Comparison of ENCODE assay signal across 20 cellular contexts in genomic region chr22:43298062-43298801, GRCh38. TPM values are rescaled to one million over a fixed set of nuclear protein-coding genes. Genes with fewer than 3 reads are reported as not detected.
A peak's percentile ranks its signal among the peaks of the same experiment; 100 is the strongest.
DNase-seq lines count a peak whose midpoint lies in the region; ATAC-seq and TF ChIP-seq lines count a peak whose summit lies in the region.
"Had no signal": no experiment of that assay in that cellular context is flagged by ENCODE, and none has a peak within 500 bp of the region (broad histone marks: within the 10 kb centered on the region; RNA-seq: fewer than 3 reads in every experiment).

No MANE protein-coding gene starts in this region.

- peak; percentile 10 for DNase-seq in NCI-H2171 treated with DMSO at 0.1 percent for 48 hours (lab: John Stamatoyannopoulos, UW)
- no peak for DNase-seq in NCI-H2171 (lab: John Stamatoyannopoulos, UW)
- DNase-seq in esophagus squamous epithelium (lab: John Stamatoyannopoulos, UW) = no peak
- DNase-seq in neural progenitor cell (ENCODE audit: low spot score) = peak; percentile 22
- no peak for DNase-seq in vagina (ENCODE audit: extremely low spot score in 2 of 2)
- DNase-seq in CD8-positive, alpha-beta T cell = no peak
- DNase-seq in NCI-H1092 (lab: John Stamatoyannopoulos, UW) = no peak
- DNase-seq: 8988T, activated B cell treated with CpG ODN at 0.5 μM for 24 hours, C1 segment of cervical spinal cord, caudate nucleus, DMS 273 treated with DMSO at 0.1 percent for 48 hours, mucosa of descending colon, NCI-H146, NCI-H345, nucleus accumbens, right lobe of liver had no signal

- peaks cover 11 to 66% (median 35%) of the 10 kb centered on the region in 3 donors for H3K4me1 ChIP-seq in esophagus squamous epithelium
- H3K4me1 ChIP-seq in neural progenitor cell = peaks cover 38% of the 10 kb centered on the region
- peaks cover 37% of the 10 kb centered on the region for H3K4me1 ChIP-seq in vagina
- no peaks in the 10 kb centered on the region for H3K4me1 ChIP-seq in CD8-positive, alpha-beta T cell (ENCODE audit: insufficient read depth, low read length)

- H3K36me3 Mint-ChIP-seq in neural progenitor cell = peaks cover 3% of the 10 kb centered on the region
- H3K36me3 Mint-ChIP-seq in CD8-positive, alpha-beta T cell = no peaks in the 10 kb centered on the region

- no peaks in the 10 kb centered on the region for H3K79me2 ChIP-seq in neural progenitor cell (ENCODE audit: low read depth)

- H3K27me3 Mint-ChIP-seq in neural progenitor cell (ENCODE audit: insufficient read depth, low read depth) = peaks cover 11% of the 10 kb centered on the region
- H3K27me3 Mint-ChIP-seq in CD8-positive, alpha-beta T cell (ENCODE audit: low read depth) = no peaks in the 10 kb centered on the region
- H3K27me3 Mint-ChIP-seq: activated B cell treated with CpG ODN at 0.5 μM for 24 hours had no signal

- TF ChIP-seq POLR2A in esophagus squamous epithelium (IDR thresholded peaks at IDR 0.05) (no peak), vagina (IDR thresholded peaks at IDR 0.05) (no peak), GM18505 (IDR thresholded peaks at IDR 0.05; ENCODE audit: borderline replicate concordance, extremely low read depth, insufficient read depth, insufficient read length) (no peak)

- H3K27ac Mint-ChIP-seq in neural progenitor cell = peak overlapping the region; percentile 96
- H3K27ac Mint-ChIP-seq in CD8-positive, alpha-beta T cell = no peak overlapping the region
- H3K27ac Mint-ChIP-seq: activated B cell treated with CpG ODN at 0.5 μM for 24 hours; activated T-helper 1 cell treated with anti-CD3 and anti-CD28 coated beads, Interleukin-12 subunit alpha, Interleukin-12 subunit beta, Interleukin-2, Interleukin-4 antibody, amounts not matched to agents 30 ng/mL and 10 ng/mL and 1 ng/mL, durations not matched to agents 14 hours and 24 hours and 36 hours had no signal

- TF ChIP-seq CTCF in esophagus squamous epithelium (IDR thresholded peaks at IDR 0.05) = no peak
- no peak for TF ChIP-seq CTCF in neural progenitor cell (IDR thresholded peaks at IDR 0.05)
- TF ChIP-seq CTCF in vagina (IDR thresholded peaks at IDR 0.05) = no peak
- TF ChIP-seq CTCF in CD8-positive, alpha-beta T cell (IDR thresholded peaks at IDR 0.05) = no peak

- peaks cover 3% of the 10 kb centered on the region for H3F3A ChIP-seq in neural progenitor cell (ENCODE audit: low read depth)

- peak overlapping the region; percentile 31 to 87 (median 62) for H3K27ac ChIP-seq in esophagus squamous epithelium
- no peak overlapping the region for H3K27ac ChIP-seq in neural progenitor cell
- peak overlapping the region; percentile 32 for H3K27ac ChIP-seq in vagina
- H3K27ac ChIP-seq in CD8-positive, alpha-beta T cell (ENCODE audit: low read depth, low read length) = no peak overlapping the region
- H3K27ac ChIP-seq: right lobe of liver had no signal

- H2AFZ ChIP-seq in neural progenitor cell (replicated peaks) = no peak overlapping the region

- peaks cover 75% of the 10 kb centered on the region for H3K4me1 Mint-ChIP-seq in neural progenitor cell
- no peaks in the 10 kb centered on the region for H3K4me1 Mint-ChIP-seq in CD8-positive, alpha-beta T cell (ENCODE audit: low read depth)
- H3K4me1 Mint-ChIP-seq: activated B cell treated with CpG ODN at 0.5 μM for 24 hours had no signal

- no peak overlapping the region for H3K4me3 Mint-ChIP-seq in neural progenitor cell
- H3K4me3 Mint-ChIP-seq in CD8-positive, alpha-beta T cell = no peak overlapping the region
- H3K4me3 Mint-ChIP-seq: activated B cell treated with CpG ODN at 0.5 μM for 24 hours; activated T-helper 1 cell treated with anti-CD3 and anti-CD28 coated beads, Interleukin-12 subunit alpha, Interleukin-12 subunit beta, Interleukin-2, Interleukin-4 antibody, amounts not matched to agents 30 ng/mL and 10 ng/mL and 1 ng/mL, durations not matched to agents 14 hours and 24 hours and 36 hours had no signal

- H3K9me3 Mint-ChIP-seq in neural progenitor cell = no peaks in the 10 kb centered on the region
- H3K9me3 Mint-ChIP-seq in CD8-positive, alpha-beta T cell = no peaks in the 10 kb centered on the region
- H3K9me3 Mint-ChIP-seq: activated B cell treated with CpG ODN at 0.5 μM for 24 hours; activated T-helper 1 cell treated with anti-CD3 and anti-CD28 coated beads, Interleukin-12 subunit alpha, Interleukin-12 subunit beta, Interleukin-2, Interleukin-4 antibody, amounts not matched to agents 30 ng/mL and 10 ng/mL and 1 ng/mL, durations not matched to agents 14 hours and 24 hours and 36 hours had no signal

- CTCF ChIA-PET in CD8-positive, alpha-beta T cell (lab: Charles Lee) = interaction anchor here (0.6 to 0.9 kb wide), 2 partner anchors 24 to 69 kb away, joined by 3 read pairs; no protein-coding TSS in a partner anchor

- POLR2A ChIA-PET in CD8-positive, alpha-beta T cell (lab: Charles Lee) = no interaction called here

- ATAC-seq in CD8-positive, alpha-beta T cell = no peak
- ATAC-seq in GM18505 (IDR thresholded peaks at IDR 0.05; ENCODE audit: unreplicated experiment) = no peak
- ATAC-seq: mucosa of descending colon had no signal

- H3K9me3 ChIP-seq in esophagus squamous epithelium (no peaks in the 10 kb centered on the region), neural progenitor cell (ENCODE audit: low read depth) (no peaks in the 10 kb centered on the region), vagina (no peaks in the 10 kb centered on the region)
- no peaks in the 10 kb centered on the region for H3K9me3 ChIP-seq in CD8-positive, alpha-beta T cell (ENCODE audit: low read length)
- H3K9me3 ChIP-seq: mucosa of descending colon, right lobe of liver had no signal

- no peak overlapping the region for H3K4me2 ChIP-seq in neural progenitor cell

- WGBS in esophagus squamous epithelium, 2 donors = 43 to 69% methylated on average over 2 to 7 of the region's 18 CpGs

- H3K27me3 ChIP-seq in esophagus squamous epithelium (no peaks in the 10 kb centered on the region), neural progenitor cell (no peaks in the 10 kb centered on the region), vagina (no peaks in the 10 kb centered on the region)
- H3K27me3 ChIP-seq in CD8-positive, alpha-beta T cell (ENCODE audit: insufficient read depth, low read length) = no peaks in the 10 kb centered on the region
- H3K27me3 ChIP-seq: right lobe of liver had no signal

- no peak overlapping the region for H3K9ac ChIP-seq in neural progenitor cell

- peaks cover 43% of the 10 kb centered on the region for H4K20me1 ChIP-seq in neural progenitor cell (ENCODE audit: low read depth)

- H3K36me3 ChIP-seq in esophagus squamous epithelium = no peaks in the 10 kb centered on the region
- no peaks in the 10 kb centered on the region for H3K36me3 ChIP-seq in neural progenitor cell
- no peaks in the 10 kb centered on the region for H3K36me3 ChIP-seq in vagina
- no peaks in the 10 kb centered on the region for H3K36me3 ChIP-seq in CD8-positive, alpha-beta T cell (ENCODE audit: insufficient read depth, low read length)
- H3K36me3 ChIP-seq: right lobe of liver had no signal

- intact Hi-C loops in esophagus squamous epithelium (cut with DNase I) = no loop called here
- intact Hi-C loops in vagina (cut with DNase I) = no loop called here
- intact Hi-C loops in CD8-positive, alpha-beta T cell (cut with DNase I, micrococcal nuclease) = no loop called here

- no peak overlapping the region for H3K4me3 ChIP-seq in esophagus squamous epithelium
- H3K4me3 ChIP-seq in neural progenitor cell = no peak overlapping the region
- no peak overlapping the region for H3K4me3 ChIP-seq in vagina
- H3K4me3 ChIP-seq in CD8-positive, alpha-beta T cell (ENCODE audit: low read depth, low read length) = no peak overlapping the region
- H3K4me3 ChIP-seq: mucosa of descending colon, right lobe of liver had no signal

RNA-seq across cellular contexts. Expression of gene SCUBE1, which starts 44.9 kb away (rescaled TPM):
- total RNA-seq in esophagus squamous epithelium (1 to 10 TPM in 3 of 4 donors, under 1 TPM in 1; 0.38 to 4.0 (median 2.1) TPM), neural progenitor cell (ENCODE audit: low replicate concordance) (25.9 and 35.3 TPM in 2 replicates), vagina (6.9 TPM)
- total RNA-seq in CD8-positive, alpha-beta T cell = not detected
- total RNA-seq: activated B cell treated with CpG ODN at 0.5 μM for 24 hours; activated T-helper 1 cell treated with anti-CD3 and anti-CD28 coated beads, Interleukin-12 subunit alpha, Interleukin-12 subunit beta, Interleukin-2, Interleukin-4 antibody, amounts not matched to agents 30 ng/mL and 10 ng/mL and 1 ng/mL, durations not matched to agents 14 hours and 24 hours and 36 hours; LHCN-M2 had no signal

Comparison
In these comparisons a context has a peak if more than half of its experiments do, and no peak if none do; other contexts are left out.
1. DNase-seq: peak in NCI-H2171 treated with DMSO at 0.1 percent for 48 hours (single experiment) and neural progenitor cell (single experiment); none in NCI-H2171 (single experiment), esophagus squamous epithelium (single experiment), vagina (0 of 2), CD8-positive, alpha-beta T cell (0 of 7) and NCI-H1092 (single experiment).
2. H3K27ac ChIP-seq: peak in esophagus squamous epithelium (4 of 4) and vagina (single experiment); none in neural progenitor cell (single experiment) and CD8-positive, alpha-beta T cell (single experiment).